ENCODE assay signal across 28 cellular contexts in genomic region chr16:49786926-49787557, GRCh38.
"Had no signal": no experiment of that assay in that cellular context is flagged by ENCODE, and none has a peak within 500 bp of the region (broad histone marks: within the 10 kb centered on the region; RNA-seq: fewer than 3 reads in every experiment).

No MANE protein-coding gene starts in this region.

- DNase-seq: activated CD4-positive, alpha-beta memory T cell treated with anti-CD3 and anti-CD28 coated beads, Interleukin-2, amount 10 ng/mL, durations not matched to agents 7 days and 5 days; activated CD4-positive, alpha-beta T cell treated with anti-CD3 and anti-CD28 coated beads for 36 hours; activated CD4-positive, alpha-beta T cell treated with anti-CD3 and anti-CD28 coated beads, Interleukin-2, amount 50 U/mL, for 1 hour; activated naive CD4-positive, alpha-beta T cell; activated T-cell treated with anti-CD3 and anti-CD28 coated beads for 4 hours; activated T-cell treated with anti-CD3 and anti-CD28 coated beads, Interleukin-2, amount 50 U/mL, for 72 hours; amniotic stem cell; brain microvascular endothelial cell; MG63; MV-4-11; NCI-H1105; NCI-H1436; NCI-H2029 treated with DMSO at 0.1 percent for 48 hours; NCI-H510A treated with DMSO at 0.1 percent for 48 hours; NCI-H69; NK-92 treated with Interleukin-12 subunit alpha and Interleukin-12 subunit beta, amount 100 ng/mL, for 24 hours; OCI-M1; RPMI8226; T-cell; T-helper 2 cell; T1000 had no signal

- H3K27me3 ChIP-seq: brain microvascular endothelial cell, cardiac muscle cell, MG63 had no signal

- H3K4me3 Mint-ChIP-seq: activated CD4-positive, alpha-beta memory T cell treated with anti-CD3 and anti-CD28 coated beads, Interleukin-2, amount 10 ng/mL, durations not matched to agents 7 days and 5 days; activated CD4-positive, alpha-beta T cell treated with anti-CD3 and anti-CD28 coated beads for 36 hours; activated naive CD4-positive, alpha-beta T cell treated with anti-CD3 and anti-CD28 coated beads, Interleukin-2, amount 50 U/mL, for 24 hours; activated T-cell treated with anti-CD3 and anti-CD28 coated beads, Interleukin-2, amount 50 U/mL, for 72 hours; T-cell had no signal

- H3K4me1 Mint-ChIP-seq: activated CD4-positive, alpha-beta memory T cell treated with anti-CD3 and anti-CD28 coated beads, Interleukin-2, amount 10 ng/mL, durations not matched to agents 7 days and 5 days; activated CD4-positive, alpha-beta T cell treated with anti-CD3 and anti-CD28 coated beads for 36 hours; activated naive CD4-positive, alpha-beta T cell treated with anti-CD3 and anti-CD28 coated beads, Interleukin-2, amount 50 U/mL, for 24 hours; T-cell had no signal

- ATAC-seq: activated CD4-positive, alpha-beta T cell treated with anti-CD3 and anti-CD28 coated beads for 36 hours; activated T-cell treated with anti-CD3 and anti-CD28 coated beads, Interleukin-2, amount 50 U/mL, for 72 hours; Panc1; Right ventricle myocardium inferior; T-cell had no signal

- H3K36me3 Mint-ChIP-seq: activated naive CD4-positive, alpha-beta T cell treated with anti-CD3 and anti-CD28 coated beads, Interleukin-2, amount 50 U/mL, for 24 hours; T-cell had no signal

- H3K27ac Mint-ChIP-seq: activated CD4-positive, alpha-beta memory T cell treated with anti-CD3 and anti-CD28 coated beads, Interleukin-2, amount 10 ng/mL, durations not matched to agents 7 days and 5 days; activated CD4-positive, alpha-beta T cell treated with anti-CD3 and anti-CD28 coated beads for 36 hours; activated naive CD4-positive, alpha-beta T cell treated with anti-CD3 and anti-CD28 coated beads, Interleukin-2, amount 50 U/mL, for 24 hours; activated T-cell treated with anti-CD3 and anti-CD28 coated beads, Interleukin-2, amount 50 U/mL, for 72 hours; activated T-helper 2 cell treated with anti-CD3 and anti-CD28 coated beads, Interferon-gamma antibody, Interleukin-2, Interleukin-4, amounts not matched to agents 10 μg/mL and 5 μg/mL and 100 μg/mL, durations not matched to agents 14 hours and 24 hours and 36 hours; T-cell had no signal

- H3K36me3 ChIP-seq: brain microvascular endothelial cell, cardiac muscle cell, MG63 had no signal

- H3K9me3 Mint-ChIP-seq: activated CD4-positive, alpha-beta memory T cell treated with anti-CD3 and anti-CD28 coated beads, Interleukin-2, amount 10 ng/mL, durations not matched to agents 7 days and 5 days; activated naive CD4-positive, alpha-beta T cell treated with anti-CD3 and anti-CD28 coated beads, Interleukin-2, amount 50 U/mL, for 24 hours; activated T-cell treated with anti-CD3 and anti-CD28 coated beads, Interleukin-2, amount 50 U/mL, for 72 hours; activated T-helper 2 cell treated with anti-CD3 and anti-CD28 coated beads, Interferon-gamma antibody, Interleukin-2, Interleukin-4, amounts not matched to agents 10 μg/mL and 5 μg/mL and 100 μg/mL, durations not matched to agents 14 hours and 24 hours and 36 hours; T-cell had no signal

- H3K27me3 Mint-ChIP-seq: activated CD4-positive, alpha-beta memory T cell treated with anti-CD3 and anti-CD28 coated beads, Interleukin-2, amount 10 ng/mL, durations not matched to agents 7 days and 5 days; activated CD4-positive, alpha-beta T cell treated with anti-CD3 and anti-CD28 coated beads for 36 hours; activated naive CD4-positive, alpha-beta T cell treated with anti-CD3 and anti-CD28 coated beads, Interleukin-2, amount 50 U/mL, for 24 hours; T-cell had no signal

- H3K4me3 ChIP-seq: cardiac muscle cell, MG63, SK-N-MC had no signal

- H3K9me3 ChIP-seq: MG63 had no signal

- H3K27ac ChIP-seq: brain microvascular endothelial cell, cardiac muscle cell, KMS-11 had no signal
